ENCODE assay signal across 21 cellular contexts in the genomic region with DNA sequence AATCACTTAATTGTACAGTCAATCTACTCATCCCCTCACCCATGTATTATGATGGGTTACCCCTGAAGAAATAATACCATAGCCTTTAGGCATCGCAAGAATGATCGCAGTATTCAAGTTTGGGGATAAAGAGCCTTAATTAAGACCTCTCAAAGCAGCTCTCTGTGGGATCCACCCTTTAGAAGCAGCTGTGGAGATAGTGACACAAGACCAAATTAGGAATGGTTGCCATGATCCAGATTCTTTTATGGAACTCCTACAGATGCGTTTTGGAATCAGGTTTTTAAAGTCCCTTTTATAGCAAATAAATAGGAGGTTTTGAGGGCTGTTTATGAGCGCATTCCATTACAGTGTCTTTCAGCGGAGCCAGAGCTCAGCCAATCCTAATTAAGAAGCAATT. TPM values are rescaled to one million over a fixed set of nuclear protein-coding genes. Genes with fewer than 3 reads are reported as not detected.
DNase-seq lines count a peak whose midpoint lies in the region; TF ChIP-seq lines count a peak whose summit lies in the region.
"Had no signal": no experiment of that assay in that cellular context is flagged by ENCODE, and none has a peak within 500 bp of the region (broad histone marks: within the 10 kb centered on the region; RNA-seq: fewer than 3 reads in every experiment).

No MANE protein-coding gene starts in this region.

- H3K9me3 ChIP-seq in CD4-positive, alpha-beta memory T cell (ENCODE audit: control insufficient read depth in 1 of 2, low read length in 2 of 2), result no peaks in the 10 kb centered on the region
- H3K9me3 ChIP-seq in hepatocyte (ENCODE audit: low read depth) (no peaks in the 10 kb centered on the region), OCI-LY7 (ENCODE audit: low read length) (no peaks in the 10 kb centered on the region), GM23248 (ENCODE audit: low read depth) (no peaks in the 10 kb centered on the region), PC-9 (ENCODE audit: insufficient read depth, low read depth) (no peaks in the 10 kb centered on the region; the same call in 1 of the 2 replicates)
- H3K9me3 ChIP-seq: body of pancreas, suprapubic skin had no signal

- peaks cover 0 to 6% of the 10 kb centered on the region in 2 donors for H3K36me3 Mint-ChIP-seq in CD4-positive, alpha-beta memory T cell
- no peaks in the 10 kb centered on the region for H3K36me3 Mint-ChIP-seq in activated CD4-positive, alpha-beta memory T cell treated with anti-CD3 and anti-CD28 coated beads for 36 hours
- H3K36me3 Mint-ChIP-seq: stimulated activated memory B cell treated with anti-CD40 and anti-IgM and Interleukin-4, amounts not matched to agents 10 μg/mL and 1 μg/mL and 100 μg/mL, for 72 hours had no signal

- H3K27me3 Mint-ChIP-seq in CD4-positive, alpha-beta memory T cell, result no peaks in the 10 kb centered on the region
- H3K27me3 Mint-ChIP-seq in activated CD4-positive, alpha-beta memory T cell treated with anti-CD3 and anti-CD28 coated beads for 36 hours, result no peaks in the 10 kb centered on the region
- H3K27me3 Mint-ChIP-seq: activated T-helper 17 cell treated with anti-CD3 and anti-CD28 coated beads, Interleukin-2, amount 50 U/mL, for 72 hours; stimulated activated memory B cell treated with anti-CD40 and anti-IgM and Interleukin-4, amounts not matched to agents 10 μg/mL and 1 μg/mL and 100 μg/mL, for 72 hours had no signal

- no peaks in the 10 kb centered on the region for H3K36me3 ChIP-seq in CD4-positive, alpha-beta memory T cell (ENCODE audit: insufficient read depth, low read length)
- H3K36me3 ChIP-seq in hepatocyte (replicated peaks; ENCODE audit: insufficient read depth, low read depth) (no peaks in the 10 kb centered on the region), OCI-LY7 (ENCODE audit: insufficient read depth, low read length) (no peaks in the 10 kb centered on the region), GM23248 (ENCODE audit: low read depth) (no peaks in the 10 kb centered on the region), PC-9 (ENCODE audit: low read depth) (peaks cover 20% of the 10 kb centered on the region)
- H3K36me3 ChIP-seq: suprapubic skin had no signal

- peak overlapping the region in 4 of 8 donors; percentile 45 to 71 (median 55) for H3K4me3 Mint-ChIP-seq in CD4-positive, alpha-beta memory T cell
- no peak overlapping the region for H3K4me3 Mint-ChIP-seq in activated CD4-positive, alpha-beta memory T cell treated with anti-CD3 and anti-CD28 coated beads for 36 hours
- H3K4me3 Mint-ChIP-seq: activated T-helper 17 cell treated with anti-CD3 and anti-CD28 coated beads, Interleukin-2, amount 50 U/mL, for 72 hours; CD8-positive, alpha-beta T cell; stimulated activated memory B cell treated with anti-CD40 and anti-IgM and Interleukin-4, amounts not matched to agents 10 μg/mL and 1 μg/mL and 100 μg/mL, for 72 hours had no signal

- in situ Hi-C loops in GM23248 (cut with MboI), result no loop called here

- POLR2A ChIA-PET in CD4-positive, alpha-beta memory T cell (lab: Charles Lee; ENCODE audit: partially characterized antibody), result interaction anchor here (5.5 kb wide), 1 partner anchor 12 kb away, joined by 49 read pairs; a partner anchor contains a TSS
- POLR2A ChIA-PET in activated CD4-positive, alpha-beta memory T cell treated with anti-CD3 and anti-CD28 coated beads for 36 hours (lab: Charles Lee), result interaction anchor here (0.6 to 1.2 kb wide), 2 partner anchors 12 kb away, joined by 3 to 5 read pairs; a partner anchor contains a TSS
- POLR2A ChIA-PET in OCI-LY7 (lab: Charles Lee) (no interaction called here), PC-9 (lab: Charles Lee; ENCODE audit: unreplicated experiment) (no interaction called here)

- no peak for DNase-seq in CD4-positive, alpha-beta memory T cell
- DNase-seq in NCI-H69 (lab: John Stamatoyannopoulos, UW) (peak; percentile 34), hepatocyte (ENCODE audit: low spot score) (no peak), retina (peak; percentile 28), OCI-LY7 (ENCODE audit: low spot score) (no peak), GM23248 (no peak), PC-9 (no peak)
- no peak for DNase-seq in activated CD4-positive, alpha-beta memory T cell treated with anti-CD3 and anti-CD28 coated beads for 36 hours
- DNase-seq: activated CD4-positive, alpha-beta T cell treated with anti-CD3 and anti-CD28 coated beads for 4 hours; body of pancreas; CD8-positive, alpha-beta T cell; GDM1; left cardiac atrium; MV-4-11; NCI-H1694 treated with DMSO at 0.1 percent for 48 hours; NCI-H2227 treated with DMSO at 0.1 percent for 48 hours; SIG-M5; stimulated activated CD4-positive, alpha-beta T cell treated with anti-CD3 and anti-CD28 coated beads, Interleukin-1b, Interleukin-23, amount 100 ng/mL, for 48 hours had no signal

- peak overlapping the region; percentile 54 for H3K4me2 ChIP-seq in hepatocyte
- H3K4me2 ChIP-seq in OCI-LY7 (ENCODE audit: low read length), result no peak overlapping the region
- H3K4me2 ChIP-seq in GM23248 (ENCODE audit: unreplicated experiment), result no peak overlapping the region
- H3K4me2 ChIP-seq in PC-9, result no peak overlapping the region

- H4K20me1 ChIP-seq in hepatocyte (ENCODE audit: insufficient read depth, poor library complexity, severe bottlenecking) (peaks cover 55% of the 10 kb centered on the region), OCI-LY7 (ENCODE audit: insufficient read depth, low read length) (no peaks in the 10 kb centered on the region; the same call in 1 of the 2 replicates), GM23248 (ENCODE audit: insufficient read depth) (no peaks in the 10 kb centered on the region), PC-9 (ENCODE audit: insufficient read depth) (peaks cover 71% of the 10 kb centered on the region)

- H3F3A ChIP-seq in GM23248 (ENCODE audit: insufficient read depth), result peaks cover 31% of the 10 kb centered on the region
- H3F3A ChIP-seq in PC-9 (ENCODE audit: insufficient read depth, low read depth), result peaks cover 21% of the 10 kb centered on the region

- peaks cover 78 to 97% (median 85%) of the 10 kb centered on the region in 4 donors for H3K4me1 Mint-ChIP-seq in CD4-positive, alpha-beta memory T cell
- peaks cover 80% of the 10 kb centered on the region for H3K4me1 Mint-ChIP-seq in activated CD4-positive, alpha-beta memory T cell treated with anti-CD3 and anti-CD28 coated beads for 36 hours (ENCODE audit: low read depth)

- intact Hi-C loops in CD4-positive, alpha-beta memory T cell (cut with micrococcal nuclease), result no loop called here
- intact Hi-C loops in activated CD4-positive, alpha-beta memory T cell treated with anti-CD3 and anti-CD28 coated beads for 36 hours (cut with micrococcal nuclease), result no loop called here
- intact Hi-C loops in OCI-LY7 (cut with micrococcal nuclease; ENCODE audit: unreplicated experiment), result no loop called here
- intact Hi-C loops in PC-9 (cut with micrococcal nuclease; ENCODE audit: unreplicated experiment), result no loop called here

- 55% methylated on average over 5 of the region's 5 CpGs for WGBS in hepatocyte (ENCODE audit: low lambda C conversion rate, missing lambda C conversion rate)
- 50 to 51% methylated on average over 5 of the region's 5 CpGs for WGBS in GM23248 (ENCODE audit: low coverage in 1 of 2, low lambda C conversion rate in 2 of 2, missing lambda C conversion rate in 2 of 2), 2 experiments

- no peak overlapping the region for H3K4me3 ChIP-seq in CD4-positive, alpha-beta memory T cell (ENCODE audit: low read length in 2 of 2)
- no peak overlapping the region for H3K4me3 ChIP-seq in hepatocyte
- no peak overlapping the region for H3K4me3 ChIP-seq in OCI-LY7 (ENCODE audit: low read depth, low read length, poor library complexity, severe bottlenecking)
- H3K4me3 ChIP-seq in GM23248, result no peak overlapping the region
- no peak overlapping the region for H3K4me3 ChIP-seq in PC-9
- H3K4me3 ChIP-seq: body of pancreas, suprapubic skin had no signal

- H3K9ac ChIP-seq in GM23248, result no peak overlapping the region

- BruUV-seq in OCI-LY7 (replicated peaks; lab: Mats Ljungman, UMichigan) (no TSS peak), PC-9 (replicated peaks; lab: Mats Ljungman, UMichigan) (no TSS peak)

- H3K79me2 ChIP-seq in hepatocyte, result peaks cover 96% of the 10 kb centered on the region
- H3K79me2 ChIP-seq in OCI-LY7 (ENCODE audit: insufficient read depth, low read depth, low read length), result no peaks in the 10 kb centered on the region
- peaks cover 63% of the 10 kb centered on the region for H3K79me2 ChIP-seq in GM23248 (ENCODE audit: insufficient read depth)
- peaks cover 92% of the 10 kb centered on the region for H3K79me2 ChIP-seq in PC-9 (ENCODE audit: low read depth)

- H2AFZ ChIP-seq in hepatocyte (no peak overlapping the region), OCI-LY7 (ENCODE audit: low read length) (no peak overlapping the region), GM23248 (no peak overlapping the region), PC-9 (no peak overlapping the region)

- no peaks in the 10 kb centered on the region for H3K9me2 ChIP-seq in hepatocyte (replicated peaks; ENCODE audit: insufficient read depth)
- H3K9me2 ChIP-seq in OCI-LY7 (ENCODE audit: insufficient read depth, low read length), result no peaks in the 10 kb centered on the region
- no peaks in the 10 kb centered on the region for H3K9me2 ChIP-seq in GM23248 (ENCODE audit: insufficient read depth)
- H3K9me2 ChIP-seq in PC-9 (ENCODE audit: insufficient read depth), result no peaks in the 10 kb centered on the region

- H3K9me3 Mint-ChIP-seq in CD4-positive, alpha-beta memory T cell, result no peaks in the 10 kb centered on the region
- H3K9me3 Mint-ChIP-seq in activated CD4-positive, alpha-beta memory T cell treated with anti-CD3 and anti-CD28 coated beads for 36 hours, result no peaks in the 10 kb centered on the region
- H3K9me3 Mint-ChIP-seq: activated T-helper 17 cell treated with anti-CD3 and anti-CD28 coated beads, Interleukin-2, amount 50 U/mL, for 72 hours; CD8-positive, alpha-beta T cell; stimulated activated memory B cell treated with anti-CD40 and anti-IgM and Interleukin-4, amounts not matched to agents 10 μg/mL and 1 μg/mL and 100 μg/mL, for 72 hours had no signal

- TF ChIP-seq CTCF in hepatocyte (IDR thresholded peaks at IDR 0.05; ENCODE audit: poor library complexity) (no peak), OCI-LY7 (conservative IDR thresholded peaks at IDR 0.05; ENCODE audit: low read length) (no peak), PC-9 (conservative IDR thresholded peaks at IDR 0.05) (no peak)

- CTCF ChIA-PET in CD4-positive, alpha-beta memory T cell (lab: Charles Lee; ENCODE audit: partially characterized antibody), result interaction anchor here (1.0 to 4.4 kb wide), 5 partner anchors 8 to 304 kb away, joined by 3 to 26 read pairs (median 4); no protein-coding TSS in a partner anchor
- CTCF ChIA-PET in activated CD4-positive, alpha-beta memory T cell treated with anti-CD3 and anti-CD28 coated beads for 36 hours (lab: Charles Lee), result no interaction called here
- CTCF ChIA-PET in OCI-LY7 (lab: Charles Lee; ENCODE audit: unreplicated experiment), result no interaction called here
- CTCF ChIA-PET in PC-9 (lab: Charles Lee), result no interaction called here

- H3K27ac ChIP-seq in CD4-positive, alpha-beta memory T cell (ENCODE audit: low read depth, low read length), result no peak overlapping the region
- H3K27ac ChIP-seq in hepatocyte (no peak overlapping the region), OCI-LY7 (ENCODE audit: low read depth, low read length, poor library complexity, severe bottlenecking) (no peak overlapping the region), GM23248 (no peak overlapping the region), PC-9 (no peak overlapping the region)
- H3K27ac ChIP-seq: body of pancreas, suprapubic skin had no signal

- no peaks in the 10 kb centered on the region for H3K27me3 ChIP-seq in CD4-positive, alpha-beta memory T cell (ENCODE audit: insufficient read depth, low read length)
- no peaks in the 10 kb centered on the region for H3K27me3 ChIP-seq in hepatocyte
- H3K27me3 ChIP-seq in GM23248 (replicated peaks; ENCODE audit: insufficient read depth), result no peaks in the 10 kb centered on the region
- H3K27me3 ChIP-seq in PC-9 (ENCODE audit: insufficient read depth, low read depth), result no peaks in the 10 kb centered on the region
- H3K27me3 ChIP-seq: body of pancreas, suprapubic skin had no signal

- H3K27ac Mint-ChIP-seq in CD4-positive, alpha-beta memory T cell, result peak overlapping the region in 4 of 7 donors; percentile 12 to 63 (median 36)
- H3K27ac Mint-ChIP-seq in activated CD4-positive, alpha-beta memory T cell treated with anti-CD3 and anti-CD28 coated beads for 36 hours, result no peak overlapping the region
- H3K27ac Mint-ChIP-seq: activated T-helper 17 cell treated with anti-CD3 and anti-CD28 coated beads, Interleukin-2, amount 50 U/mL, for 72 hours; stimulated activated memory B cell treated with anti-CD40 and anti-IgM and Interleukin-4, amounts not matched to agents 10 μg/mL and 1 μg/mL and 100 μg/mL, for 72 hours had no signal

- peaks cover 96% of the 10 kb centered on the region for H3K4me1 ChIP-seq in CD4-positive, alpha-beta memory T cell (ENCODE audit: insufficient read depth, low read length)
- peaks cover 9% of the 10 kb centered on the region for H3K4me1 ChIP-seq in hepatocyte (ENCODE audit: insufficient read depth)
- no peaks in the 10 kb centered on the region for H3K4me1 ChIP-seq in OCI-LY7 (ENCODE audit: insufficient read depth, low read length, poor library complexity, severe bottlenecking)
- peaks cover 46% of the 10 kb centered on the region for H3K4me1 ChIP-seq in GM23248 (ENCODE audit: insufficient read depth)
- peaks cover 32% of the 10 kb centered on the region for H3K4me1 ChIP-seq in PC-9 (replicated peaks; ENCODE audit: insufficient read depth)

RNA-seq across cellular contexts. Expression of a gene that starts 12.2 kb away (rescaled TPM):
- 100 to 1,000 TPM; 109 to 125 TPM for total RNA-seq in CD4-positive, alpha-beta memory T cell
- 100 to 1,000 TPM; 183 to 248 TPM for polyA plus RNA-seq in CD4-positive, alpha-beta memory T cell
- total RNA-seq in hepatocyte (122 and 129 TPM in 2 replicates), OCI-LY7 (2022) (not detected in 2 replicates), PC-9 (2021) (210 and 306 TPM in 2 replicates)
- polyA plus RNA-seq in hepatocyte (75.2 and 83.2 TPM in 2 replicates), GM23248 (2016; fragmentation: Nextera tagmentation; extraction: Ambion mirVana) (32.5 and 32.9 TPM in 2 replicates)
- 10 to 100 TPM; 81.8 to 90.6 TPM for total RNA-seq in activated CD4-positive, alpha-beta memory T cell treated with anti-CD3 and anti-CD28 coated beads for 36 hours
- total RNA-seq in OCI-LY7 (2014; rRNA removed; shearing (Covaris generic)), result not detected in 2 replicates
- total RNA-seq in GM23248 (2014; rRNA removed; shearing (Covaris generic)), result 32.6 and 41.5 TPM in 2 replicates

Comparison
In these comparisons a context has a peak if more than half of its experiments do, and no peak if none do; other contexts are left out.
1. DNase-seq: peak in NCI-H69 (single experiment) and retina (single experiment); none in CD4-positive, alpha-beta memory T cell (0 of 5), hepatocyte (single experiment), activated CD4-positive, alpha-beta memory T cell treated with anti-CD3 and anti-CD28 coated beads for 36 hours (single experiment), OCI-LY7 (single experiment), GM23248 (single experiment) and PC-9 (0 of 2).
2. RNA of a gene that starts 12.2 kb away (total RNA-seq): 210 to 306 TPM in PC-9, 109 to 125 TPM in CD4-positive, alpha-beta memory T cell, 122 to 129 TPM in hepatocyte, 81.8 to 90.6 TPM in activated CD4-positive, alpha-beta memory T cell treated with anti-CD3 and anti-CD28 coated beads for 36 hours and 32.6 to 41.5 TPM in GM23248; not detected in OCI-LY7; every median in the first group is over 10 times any median in the second.
3. POLR2A ChIA-PET loops: an anchor here in CD4-positive, alpha-beta memory T cell (5.5 kb wide) and activated CD4-positive, alpha-beta memory T cell treated with anti-CD3 and anti-CD28 coated beads for 36 hours (0.6 to 1.2 kb wide); none called in OCI-LY7 and PC-9.